1 cellular context compared by ENCODE assay signal in the genomic region with DNA sequence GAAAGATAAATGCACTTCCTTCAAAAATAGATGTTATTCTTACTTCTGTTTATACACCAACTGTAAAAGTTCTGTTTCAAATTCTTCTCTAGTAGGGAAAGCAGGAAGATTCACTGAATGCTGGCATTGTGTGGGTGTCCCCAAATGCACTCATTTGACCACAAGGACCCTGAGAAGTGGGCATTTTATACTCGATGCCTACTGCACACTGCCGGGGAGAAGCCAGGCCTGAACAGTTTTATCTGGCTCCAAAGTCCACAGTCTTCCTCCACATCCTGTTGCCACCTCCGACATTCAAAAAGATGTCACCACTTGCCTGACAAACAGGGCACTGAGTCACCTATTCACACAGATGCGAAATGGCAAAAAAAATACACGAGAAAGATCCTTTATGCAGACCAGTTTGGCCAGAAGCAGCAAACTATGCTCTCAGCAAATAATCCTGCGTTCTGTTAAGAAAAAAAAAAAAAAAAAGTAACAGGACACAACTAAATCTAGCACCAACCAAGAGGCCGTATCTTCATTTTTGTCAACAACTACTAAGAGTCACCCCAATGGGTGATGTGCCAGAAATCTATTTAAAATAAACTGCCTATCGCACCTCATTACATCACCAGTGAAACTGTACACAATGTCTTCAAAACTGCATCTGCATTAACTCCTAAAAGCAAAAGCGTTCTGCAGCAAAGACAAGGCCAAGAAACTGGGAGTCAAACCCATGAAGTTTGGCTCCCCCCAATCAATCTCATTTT.
TF ChIP-seq lines count a peak whose summit lies in the region.

No MANE protein-coding gene starts in this region.

TF ChIP-seq in HEK293T, 16 proteins besides CTCF, POLR2A, EP300 and RAD21:
- TF ChIP-seq HDGF (IDR thresholded peaks at IDR 0.05; ENCODE audit: borderline replicate concordance) = no peak
- no peak for TF ChIP-seq TARDBP (IDR thresholded peaks at IDR 0.05)
- TF ChIP-seq FOXK2 (IDR thresholded peaks at IDR 0.05) = no peak
